8 cellular contexts compared by ENCODE assay signal in the genomic region with DNA sequence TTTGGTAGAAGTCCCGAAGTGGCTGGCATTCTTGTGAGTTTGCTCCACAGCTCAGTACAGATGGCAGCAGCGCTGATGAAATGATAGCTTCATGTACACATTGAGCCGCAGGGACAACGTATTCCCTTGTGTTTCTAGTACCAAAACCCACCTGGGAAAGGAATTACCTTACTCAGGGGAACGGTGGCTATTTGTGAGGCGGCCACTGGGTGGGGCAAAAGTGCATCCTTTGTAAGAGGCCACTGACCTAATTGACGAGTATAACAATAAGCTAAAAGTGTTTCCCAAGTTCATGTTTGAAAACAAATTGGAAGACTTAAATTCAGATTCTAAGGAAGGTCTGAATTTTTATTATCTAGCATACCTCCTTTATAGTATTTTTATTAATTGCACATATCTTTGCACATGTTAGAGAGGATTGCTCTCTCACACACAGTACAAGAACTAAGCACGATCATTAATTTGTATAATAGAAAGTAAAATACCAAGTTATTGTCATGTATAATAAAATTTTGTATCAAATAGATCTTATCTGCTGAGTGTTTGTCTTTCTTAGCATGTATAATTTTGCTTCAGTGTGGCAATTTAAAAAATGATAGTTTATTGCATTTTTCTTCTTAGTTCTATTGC. TPM values are rescaled to one million over a fixed set of nuclear protein-coding genes. Genes with fewer than 3 reads are reported as not detected.
DNase-seq lines count a peak whose midpoint lies in the region; ATAC-seq, FAIRE-seq and TF ChIP-seq lines count a peak whose summit lies in the region.

No MANE protein-coding gene starts in this region.

- no TSS peak for BruUV-seq in Panc1 (replicated peaks; lab: Mats Ljungman, UMichigan)

- FAIRE-seq in D721Med (lab: Jason Lieb, UNC) = no peak

- CTCF ChIA-PET in Panc1 (lab: Charles Lee) = no interaction called here

- POLR2A ChIA-PET in Panc1 (lab: Charles Lee) = no interaction called here

- H3K27me3 ChIP-seq in Panc1 (ENCODE audit: control insufficient read depth, insufficient read depth, low read length) = no peaks in the 10 kb centered on the region

- no peak overlapping the region for H3K27ac ChIP-seq in Panc1 (ENCODE audit: low read length)

- H3K4me3 ChIP-seq in Panc1 (ENCODE audit: low read depth in 2 of 2, low read length in 2 of 2) = no peak overlapping the region

- DNase-seq in D721Med (ENCODE audit: insufficient read length, low spot score) (no peak), HT1080 (ENCODE audit: low read depth) (peak; percentile 31), Panc1 (ENCODE audit: low read depth, low spot score) (peak; percentile 5), islet precursor cell (peak; percentile 84), SKM-1 (lab: John Stamatoyannopoulos, UW; ENCODE audit: unreplicated experiment) (no peak), GM03348 (ENCODE audit: low spot score) (no peak)

- in situ Hi-C loops in Panc1 (cut with HindIII; ENCODE audit: low pct_unique_long_range_greater_than_20kb, low sequenced_read_pairs) = no loop called here

- H3K4me1 ChIP-seq in Panc1 (ENCODE audit: control insufficient read depth, insufficient read depth, low read length) = no peaks in the 10 kb centered on the region

- intact Hi-C loops in Panc1 (cut with micrococcal nuclease; ENCODE audit: unreplicated experiment) = no loop called here

- no peaks in the 10 kb centered on the region for H3K36me3 ChIP-seq in Panc1 (ENCODE audit: control insufficient read depth, insufficient read depth, low read length)

- TF ChIP-seq CTCF in D721Med (IDR thresholded peaks at IDR 0.05; ENCODE audit: insufficient read depth, missing control alignments) (peak; percentile 50), Panc1 (IDR thresholded peaks at IDR 0.05) (peak; percentile 45; the same call in 1 of the 2 replicates)

- no peak for ATAC-seq in Panc1
- no peak for ATAC-seq in HG02840 (IDR thresholded peaks at IDR 0.05; ENCODE audit: low FRiP score, unreplicated experiment)
- ATAC-seq in GM19023 (IDR thresholded peaks at IDR 0.05; ENCODE audit: unreplicated experiment) = no peak

- no peaks in the 10 kb centered on the region for H3K9me3 ChIP-seq in Panc1 (ENCODE audit: control insufficient read depth, insufficient read depth, low read depth, low read length)

RNA-seq across cellular contexts. Expression of a gene that starts 25.3 kb away (rescaled TPM):
- total RNA-seq in HT1080 (2014; rRNA removed; shearing (Covaris generic)) = 0.67 and 1.5 TPM in 2 replicates
- polyA plus RNA-seq in HT1080 (2015; cell fraction: cytosol; rRNA removed) = 0.21 and 0.42 TPM in 2 replicates
- 0.66 and 0.78 TPM in 2 replicates for polyA plus RNA-seq in HT1080 (2015; cell fraction: nucleus; rRNA removed)
- not detected for total RNA-seq in Panc1 (2021; ENCODE audit: unreplicated experiment)
- polyA plus RNA-seq in Panc1 (2012; ENCODE audit: insufficient read length) = 0.04 TPM

Comparison
In these comparisons a context has a peak if more than half of its experiments do, and no peak if none do; other contexts are left out.
1. DNase-seq: peak in HT1080 (single experiment), Panc1 (single experiment) and islet precursor cell (single experiment); none in D721Med (single experiment), SKM-1 (single experiment) and GM03348 (single experiment).